ENCODE assay signal across 24 cellular contexts in genomic region chr1:222384536-222384935, GRCh38.
"Had no signal": no experiment of that assay in that cellular context is flagged by ENCODE, and none has a peak within 500 bp of the region (broad histone marks: within the 10 kb centered on the region; RNA-seq: fewer than 3 reads in every experiment).

No MANE protein-coding gene starts in this region.

- H2AFZ ChIP-seq: hepatocyte had no signal

- H3K4me3 ChIP-seq: hepatocyte, left ventricle myocardium inferior, lung, mucosa of descending colon, pancreas, prostate gland, skin epidermis, tibial nerve, uterus had no signal

- H3K9me3 ChIP-seq: mucosa of descending colon, pancreas, prostate gland, uterus had no signal

- H3K36me3 ChIP-seq: left ventricle myocardium inferior, pancreas, prostate gland, tibial nerve, uterus had no signal

- H3K27ac ChIP-seq: hepatocyte, left ventricle myocardium inferior, pancreas, prostate gland, skin epidermis, tibial nerve, uterus had no signal

- ATAC-seq: mucosa of descending colon; naive thymus-derived CD4-positive, alpha-beta T cell; natural killer cell treated with Interleukin-12 subunit alpha and Interleukin-12 subunit beta and Interleukin-15 and Interleukin-18, amount 100 ng/mL, for 72 hours; pancreas; right cardiac atrium; sciatic nerve; stimulated activated naive B cell treated with anti-CD40 and anti-IgM and Interleukin-4, amounts not matched to agents 10 μg/mL and 1 μg/mL and 100 μg/mL, for 72 hours; stimulated activated naive CD8-positive, alpha-beta T cell treated with anti-CD3 and anti-CD28 coated beads, Interleukin-15, Interleukin-2, amounts not matched to agents 100 U/mL and 50 U/mL, for 24 hours had no signal

- H3K4me1 ChIP-seq: left ventricle myocardium inferior, pancreas, prostate gland, tibial nerve, uterus had no signal

- H3K4me2 ChIP-seq: hepatocyte had no signal

- DNase-seq: islet precursor cell; left ventricle myocardium inferior; midbrain; mucosa of descending colon; naive thymus-derived CD4-positive, alpha-beta T cell; pancreas; posterior cingulate gyrus; retina; right cardiac atrium; stimulated activated CD4-positive, alpha-beta T cell treated with anti-CD3 and anti-CD28 coated beads, Interleukin-12 subunit alpha, Interleukin-12 subunit beta, amount 100 ng/mL, for 4 hours; stimulated activated CD4-positive, alpha-beta T cell treated with anti-CD3 and anti-CD28 coated beads, Interleukin-15, amount 100 ng/mL, for 24 hours; stimulated activated CD4-positive, alpha-beta T cell treated with anti-CD3 and anti-CD28 coated beads, Interleukin-2, amount 100 ng/mL, for 24 hours; stimulated activated CD4-positive, alpha-beta T cell treated with anti-CD3 and anti-CD28 coated beads, Interleukin-4, amount 100 ng/mL, for 1 hour; stimulated activated naive B cell treated with anti-CD40 and anti-IgM and Interleukin-4, amounts not matched to agents 10 μg/mL and 1 μg/mL and 100 μg/mL, for 72 hours; stimulated activated naive CD8-positive, alpha-beta T cell treated with anti-CD3 and anti-CD28 coated beads, Interleukin-15, Interleukin-2, amounts not matched to agents 100 U/mL and 50 U/mL, for 24 hours; substantia nigra; uterus had no signal

- H3K27me3 ChIP-seq: hepatocyte, pancreas, tibial nerve, uterus had no signal
